Comparison of ENCODE assay signal across 23 cellular contexts in genomic region chr4:19947349-19947748, GRCh38.
DNase-seq lines count a peak whose midpoint lies in the region; ATAC-seq and TF ChIP-seq lines count a peak whose summit lies in the region.
"Had no signal": no experiment of that assay in that cellular context is flagged by ENCODE, and none has a peak within 500 bp of the region (broad histone marks: within the 10 kb centered on the region; RNA-seq: fewer than 3 reads in every experiment).

No MANE protein-coding gene starts in this region.

- H3K27me3 ChIP-seq in adipocyte (replicated peaks; ENCODE audit: control insufficient read depth, insufficient read depth, low read length) = no peaks in the 10 kb centered on the region
- H3K27me3 ChIP-seq: gastrocnemius medialis, SJCRH30, spleen, uterus had no signal

- DNase-seq in Right ventricle myocardium superior = peak; percentile 26
- no peak for DNase-seq in Right ventricle myocardium inferior (ENCODE audit: missing footprints)
- DNase-seq in adipocyte (ENCODE audit: low read depth) = peak; percentile 36
- peak; percentile 78 for DNase-seq in fibroblast of pulmonary artery (ENCODE audit: low read depth)
- DNase-seq in stromal cell of bone marrow (ENCODE audit: low read depth) = peak; percentile 69
- DNase-seq in omental fat pad (ENCODE audit: low spot score) = no peak
- no peak for DNase-seq in GM19238 (ENCODE audit: insufficient read length, low spot score)
- DNase-seq: 8988T; amygdala; CD4-positive, alpha-beta T cell; endodermal cell; gastrocnemius medialis; kidney glomerular epithelial cell; natural killer cell; NCI-H1436 treated with DMSO at 0.1 percent for 48 hours; NCI-H2171 treated with DMSO at 0.1 percent for 48 hours; SJCRH30; spleen; substantia nigra; uterus; WERI-Rb-1 had no signal

- H3K36me3 ChIP-seq in adipocyte (ENCODE audit: control insufficient read depth, insufficient read depth, low read length, severe bottlenecking) = no peaks in the 10 kb centered on the region
- H3K36me3 ChIP-seq: gastrocnemius medialis, prostate gland, SJCRH30, spleen, uterus, WERI-Rb-1 had no signal

- peaks cover 29% of the 10 kb centered on the region for H3K4me1 ChIP-seq in adipocyte (ENCODE audit: control insufficient read depth, insufficient read depth, low read length)
- H3K4me1 ChIP-seq: gastrocnemius medialis, prostate gland, SJCRH30, uterus had no signal

- no peaks in the 10 kb centered on the region for H3K9me3 ChIP-seq in adipocyte (ENCODE audit: control insufficient read depth, low read length)
- H3K9me3 ChIP-seq: gastrocnemius medialis, prostate gland, SJCRH30, uterus had no signal

- intact Hi-C loops in Right ventricle myocardium superior (cut with DNase I) (no loop called here), Right ventricle myocardium inferior (cut with DNase I) (no loop called here)

- H3K4me3 ChIP-seq in adipocyte (ENCODE audit: low read length) (peak overlapping the region; percentile 27), fibroblast of pulmonary artery (replicated peaks; ENCODE audit: low read depth, low read length) (no peak overlapping the region)
- H3K4me3 ChIP-seq: gastrocnemius medialis, prostate gland, SJCRH30, spleen, uterus had no signal

- H3K9ac ChIP-seq in adipocyte (ENCODE audit: low read length) = no peak overlapping the region

- TF ChIP-seq CTCF in fibroblast of pulmonary artery (IDR thresholded peaks at IDR 0.05; ENCODE audit: low read length, missing control alignments) = no peak
- no peak for TF ChIP-seq CTCF in omental fat pad (IDR thresholded peaks at IDR 0.05)

- no peak for ATAC-seq in Right ventricle myocardium superior (ENCODE audit: poor library complexity)
- ATAC-seq in Right ventricle myocardium inferior = no peak
- ATAC-seq in omental fat pad (ENCODE audit: low FRiP score) = no peak
- no peak for ATAC-seq in HG03280 (IDR thresholded peaks at IDR 0.05; ENCODE audit: unreplicated experiment)
- ATAC-seq: gastrocnemius medialis, natural killer cell had no signal

Comparison
In these comparisons a context has a peak if more than half of its experiments do, and no peak if none do; other contexts are left out.
1. DNase-seq: peak in Right ventricle myocardium superior (single experiment), adipocyte (single experiment), fibroblast of pulmonary artery (single experiment) and stromal cell of bone marrow (single experiment); none in Right ventricle myocardium inferior (single experiment), omental fat pad (single experiment) and GM19238 (single experiment).